36 cellular contexts compared by ENCODE assay signal in the genomic region with DNA sequence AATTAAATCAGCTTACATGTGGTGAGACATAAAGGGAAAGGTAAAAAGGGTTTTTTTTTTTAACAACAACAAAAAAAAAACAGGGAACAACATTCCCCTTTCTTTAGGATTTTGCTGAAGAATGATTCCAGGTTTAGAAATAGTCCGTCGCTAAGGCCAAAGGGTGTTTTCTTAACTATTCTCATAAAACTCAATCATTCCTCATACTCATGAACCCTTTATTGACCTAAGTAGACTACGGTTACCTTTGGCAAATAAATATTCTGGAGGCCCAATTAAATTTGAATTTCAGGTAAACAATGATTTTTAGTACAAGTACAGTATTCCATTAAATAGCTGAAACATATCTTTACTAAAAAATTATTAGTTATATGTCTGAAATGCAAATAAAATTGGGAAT.
"Had no signal": no experiment of that assay in that cellular context is flagged by ENCODE, and none has a peak within 500 bp of the region (broad histone marks: within the 10 kb centered on the region; RNA-seq: fewer than 3 reads in every experiment).

No MANE protein-coding gene starts in this region.

- H2AFZ ChIP-seq: PC-9 had no signal

- ATAC-seq: Panc1, Right ventricle myocardium inferior, SK-N-SH treated with all-trans-retinoic acid at 6 μM for 48 hours had no signal

- FAIRE-seq: RCC 7860 had no signal

- H3K4me3 ChIP-seq: MG63, PC-9, SJCRH30, SK-N-MC had no signal

- H3K9me3 ChIP-seq: MG63, SJCRH30 had no signal

- H3K27ac ChIP-seq: KMS-11, PC-9, RWPE1, SJCRH30 had no signal

- H3K36me3 ChIP-seq: MG63, SJCRH30 had no signal

- DNase-seq: Karpas-422, KBM-7, MG63, NCI-H1048, NCI-H1092 treated with DMSO at 0.1 percent for 48 hours, NCI-H1105 treated with DMSO at 0.1 percent for 48 hours, NCI-H1417, NCI-H1436, NCI-H146, NCI-H1694, NCI-H187, NCI-H1930, NCI-H2029 treated with DMSO at 0.1 percent for 48 hours, NCI-H2081 treated with DMSO at 0.1 percent for 48 hours, NCI-H2107, NCI-H2171, NCI-H226, NCI-H446 treated with DMSO at 0.1 percent for 48 hours, NCI-H510A, NCI-H524, NCI-H526, NCI-H69, NCI-H748 treated with DMSO at 0.1 percent for 48 hours, NCI-H82, OCI-M1, PC-9, SHP77, SIG-M5, SJCRH30 had no signal

- H3K4me2 ChIP-seq: KMS-11, PC-9 had no signal

- H3K9ac ChIP-seq: KMS-11 had no signal

- H3K4me1 ChIP-seq: SJCRH30 had no signal

- H3K27me3 ChIP-seq: MG63, SJCRH30 had no signal
